ENCODE assay signal across 26 cellular contexts in genomic region chr15:99449514-99449913, GRCh38.
DNase-seq lines count a peak whose midpoint lies in the region; ATAC-seq, FAIRE-seq and TF ChIP-seq lines count a peak whose summit lies in the region.
"Had no signal": no experiment of that assay in that cellular context is flagged by ENCODE, and none has a peak within 500 bp of the region (broad histone marks: within the 10 kb centered on the region; RNA-seq: fewer than 3 reads in every experiment).

No MANE protein-coding gene starts in this region.

- no peaks in the 10 kb centered on the region for H4K20me1 ChIP-seq in astrocyte (ENCODE audit: insufficient read depth, low read length)

- no peak overlapping the region for H2AFZ ChIP-seq in astrocyte (ENCODE audit: low read depth, low read length)
- H2AFZ ChIP-seq: neural progenitor cell had no signal

- peaks cover 8% of the 10 kb centered on the region for H3K27me3 Mint-ChIP-seq in astrocyte (ENCODE audit: low read depth, unreplicated experiment)
- H3K27me3 Mint-ChIP-seq in nephron (ENCODE audit: low read depth), result peaks cover 2% of the 10 kb centered on the region
- H3K27me3 Mint-ChIP-seq in activated CD4-positive, alpha-beta T cell treated with anti-CD3 and anti-CD28 coated beads, Interleukin-2, amount 10 ng/mL, durations not matched to agents 24 days and 14 days, result peaks cover 2% of the 10 kb centered on the region
- H3K27me3 Mint-ChIP-seq: stimulated activated naive B cell treated with anti-CD40 and anti-IgM and Interleukin-4, amounts not matched to agents 10 μg/mL and 1 μg/mL and 100 μg/mL, for 72 hours had no signal

- H3K4me3 ChIP-seq in astrocyte (ENCODE audit: insufficient read depth, low read depth, low read length), result no peak overlapping the region
- H3K4me3 ChIP-seq: adrenal gland, coronary artery, neural progenitor cell, testis had no signal

- intact Hi-C loops in activated CD4-positive, alpha-beta T cell treated with anti-CD3 and anti-CD28 coated beads, Interleukin-2, amount 10 ng/mL, durations not matched to agents 24 days and 14 days (cut with micrococcal nuclease), result loop anchor here (1.0 kb wide), 1 partner anchor 24 kb away; no protein-coding TSS in a partner anchor

- ATAC-seq in HG03045 (IDR thresholded peaks at IDR 0.05; ENCODE audit: unreplicated experiment), result no peak
- ATAC-seq: left lobe of liver; Panc1; stimulated activated naive B cell treated with anti-CD40 and anti-IgM and Interleukin-4, amounts not matched to agents 10 μg/mL and 1 μg/mL and 100 μg/mL, for 72 hours had no signal

- H3K27ac ChIP-seq in astrocyte (ENCODE audit: low read depth, low read length), result no peak overlapping the region
- H3K27ac ChIP-seq: neural progenitor cell, testis had no signal

- H3K27ac Mint-ChIP-seq in astrocyte (ENCODE audit: unreplicated experiment) (no peak overlapping the region), nephron (peak overlapping the region in 2 of 3 experiments; percentile 7 to 81)
- no peak overlapping the region for H3K27ac Mint-ChIP-seq in activated CD4-positive, alpha-beta T cell treated with anti-CD3 and anti-CD28 coated beads, Interleukin-2, amount 10 ng/mL, durations not matched to agents 24 days and 14 days
- H3K27ac Mint-ChIP-seq: endodermal cell; stimulated activated naive B cell treated with anti-CD40 and anti-IgM and Interleukin-4, amounts not matched to agents 10 μg/mL and 1 μg/mL and 100 μg/mL, for 72 hours had no signal

- no peaks in the 10 kb centered on the region for H3K36me3 ChIP-seq in astrocyte (ENCODE audit: insufficient read depth, low read length)
- H3K36me3 ChIP-seq: adrenal gland, neural progenitor cell had no signal

- H3K36me3 Mint-ChIP-seq in astrocyte (ENCODE audit: low read depth, unreplicated experiment) (no peaks in the 10 kb centered on the region), nephron (ENCODE audit: low read depth) (no peaks in the 10 kb centered on the region)
- no peaks in the 10 kb centered on the region for H3K36me3 Mint-ChIP-seq in activated CD4-positive, alpha-beta T cell treated with anti-CD3 and anti-CD28 coated beads, Interleukin-2, amount 10 ng/mL, durations not matched to agents 24 days and 14 days (ENCODE audit: low read depth)
- H3K36me3 Mint-ChIP-seq: CD8-positive, alpha-beta memory T cell; neural progenitor cell; stimulated activated naive B cell treated with anti-CD40 and anti-IgM and Interleukin-4, amounts not matched to agents 10 μg/mL and 1 μg/mL and 100 μg/mL, for 72 hours had no signal

- H3K9me3 ChIP-seq in astrocyte (ENCODE audit: insufficient read depth, low read depth, low read length), result no peaks in the 10 kb centered on the region
- H3K9me3 ChIP-seq: adrenal gland, testis had no signal

- H3K4me3 Mint-ChIP-seq in astrocyte (ENCODE audit: unreplicated experiment), result no peak overlapping the region
- peak overlapping the region in 1 of 3 experiments; percentile 26 for H3K4me3 Mint-ChIP-seq in nephron
- no peak overlapping the region for H3K4me3 Mint-ChIP-seq in activated CD4-positive, alpha-beta T cell treated with anti-CD3 and anti-CD28 coated beads, Interleukin-2, amount 10 ng/mL, durations not matched to agents 24 days and 14 days
- H3K4me3 Mint-ChIP-seq: endodermal cell, neural progenitor cell had no signal

- no peak overlapping the region for H3K4me2 ChIP-seq in astrocyte (ENCODE audit: low read length)
- H3K4me2 ChIP-seq: neural progenitor cell had no signal

- FAIRE-seq in astrocyte (lab: Jason Lieb, UNC), result peak; percentile 23
- FAIRE-seq: GM12892, GM19239 had no signal

- H3K4me1 Mint-ChIP-seq in astrocyte (ENCODE audit: low read depth, unreplicated experiment) (peaks cover 20% of the 10 kb centered on the region), nephron (peaks cover 47% of the 10 kb centered on the region)
- H3K4me1 Mint-ChIP-seq in activated CD4-positive, alpha-beta T cell treated with anti-CD3 and anti-CD28 coated beads, Interleukin-2, amount 10 ng/mL, durations not matched to agents 24 days and 14 days, result peaks cover 45% of the 10 kb centered on the region

- H3K4me1 ChIP-seq in astrocyte (ENCODE audit: insufficient read depth, low read length), result peaks cover 31% of the 10 kb centered on the region
- H3K4me1 ChIP-seq: neural progenitor cell had no signal

- DNase-seq in EH (ENCODE audit: low read depth), result peak; percentile 30
- peak; percentile 3 for DNase-seq in GM20000 (ENCODE audit: low spot score)
- peak; percentile 36 for DNase-seq in astrocyte (ENCODE audit: low read depth)
- no peak for DNase-seq in activated CD4-positive, alpha-beta T cell treated with anti-CD3 and anti-CD28 coated beads, Interleukin-2, amount 10 ng/mL, durations not matched to agents 24 days and 14 days
- DNase-seq in stimulated activated CD4-positive, alpha-beta T cell treated with anti-CD3 and anti-CD28 coated beads, Interleukin-15, amount 100 ng/mL, for 24 hours, result no peak
- DNase-seq: activated CD4-positive, alpha-beta T cell treated with anti-CD3 and anti-CD28 coated beads, Interleukin-2, amount 50 U/mL, for 48 hours; adrenal gland; CD8-positive, alpha-beta memory T cell; DMS79; midbrain; NCI-H1105; NCI-H2029 treated with DMSO at 0.1 percent for 48 hours; NCI-H446; NK-92 treated with Interleukin-12 subunit alpha and Interleukin-12 subunit beta, amount 100 ng/mL, for 24 hours; stimulated activated CD4-positive, alpha-beta T cell treated with anti-CD3 and anti-CD28 coated beads, Interleukin-2, amount 100 ng/mL, for 24 hours; stimulated activated naive B cell treated with anti-CD40 and anti-IgM and Interleukin-4, amounts not matched to agents 10 μg/mL and 1 μg/mL and 100 μg/mL, for 72 hours; testis had no signal

- no peak overlapping the region for H3K9ac ChIP-seq in astrocyte (ENCODE audit: low read length)
- H3K9ac ChIP-seq: neural progenitor cell had no signal

- H3K27me3 ChIP-seq in astrocyte (ENCODE audit: insufficient read depth, low read length), result no peaks in the 10 kb centered on the region
- H3K27me3 ChIP-seq: neural progenitor cell, testis had no signal

- H3K79me2 ChIP-seq in astrocyte (ENCODE audit: insufficient read depth, low read length), result no peaks in the 10 kb centered on the region

- H3K9me3 Mint-ChIP-seq in astrocyte (ENCODE audit: unreplicated experiment), result peaks cover 2% of the 10 kb centered on the region
- H3K9me3 Mint-ChIP-seq in nephron, result no peaks in the 10 kb centered on the region
- H3K9me3 Mint-ChIP-seq in activated CD4-positive, alpha-beta T cell treated with anti-CD3 and anti-CD28 coated beads, Interleukin-2, amount 10 ng/mL, durations not matched to agents 24 days and 14 days, result no peaks in the 10 kb centered on the region
- H3K9me3 Mint-ChIP-seq: endodermal cell; neural progenitor cell; stimulated activated naive B cell treated with anti-CD40 and anti-IgM and Interleukin-4, amounts not matched to agents 10 μg/mL and 1 μg/mL and 100 μg/mL, for 72 hours had no signal

- TF ChIP-seq CTCF in GM20000 (IDR thresholded peaks at IDR 0.05; ENCODE audit: extremely low read depth, missing control alignments), result no peak
- no peak for TF ChIP-seq CTCF in astrocyte (IDR thresholded peaks at IDR 0.05; ENCODE audit: insufficient read depth, low read depth, low read length)
- no peak for TF ChIP-seq CTCF in nephron (IDR thresholded peaks at IDR 0.05; ENCODE audit: unreplicated experiment in 3 of 3)

Comparison
In these comparisons a context has a peak if more than half of its experiments do, and no peak if none do; other contexts are left out.
1. DNase-seq: peak in EH (single experiment), GM20000 (single experiment) and astrocyte (single experiment); none in activated CD4-positive, alpha-beta T cell treated with anti-CD3 and anti-CD28 coated beads, Interleukin-2, amount 10 ng/mL, durations not matched to agents 24 days and 14 days (single experiment) and stimulated activated CD4-positive, alpha-beta T cell treated with anti-CD3 and anti-CD28 coated beads, Interleukin-15, amount 100 ng/mL, for 24 hours (single experiment).
2. H3K27ac Mint-ChIP-seq: peak in nephron (2 of 3); none in astrocyte (single experiment) and activated CD4-positive, alpha-beta T cell treated with anti-CD3 and anti-CD28 coated beads, Interleukin-2, amount 10 ng/mL, durations not matched to agents 24 days and 14 days (single experiment).